ENCODE assay signal across 2 cellular contexts in the genomic region with DNA sequence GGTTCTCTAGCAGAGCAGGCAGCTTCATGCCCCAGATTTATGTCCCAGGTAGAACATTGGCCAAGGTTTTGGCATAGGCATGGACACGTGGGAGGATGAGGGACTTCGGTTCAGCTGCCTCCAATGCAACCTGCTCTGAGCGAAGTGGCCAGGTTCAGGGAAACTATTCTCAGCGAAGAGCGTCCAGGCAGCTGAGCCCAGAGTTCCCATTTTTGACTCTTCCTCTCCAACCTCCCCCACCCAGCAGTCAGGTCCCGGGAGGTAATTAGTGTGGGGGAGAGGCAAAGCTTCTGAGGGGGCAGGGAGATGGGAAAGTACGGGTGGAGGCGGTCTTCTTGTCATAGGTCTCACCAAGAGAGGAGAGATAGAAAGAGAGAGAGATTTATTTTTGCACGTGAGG.
TF ChIP-seq lines count a peak whose summit lies in the region.

No MANE protein-coding gene starts in this region.

TF ChIP-seq in H1, 55 proteins besides CTCF, POLR2A, EP300 and RAD21:
- TF ChIP-seq SIRT6 (IDR thresholded peaks at IDR 0.05; ENCODE audit: low read length): no peak
- no peak for TF ChIP-seq JUND (IDR thresholded peaks at IDR 0.05; ENCODE audit: low read length)
- no peak for TF ChIP-seq TAF7 (optimal IDR thresholded peaks at IDR 0.05; ENCODE audit: borderline replicate concordance, low read depth, low read length)
- TF ChIP-seq GABPA (IDR thresholded peaks at IDR 0.05; ENCODE audit: borderline replicate concordance, insufficient read depth, low read length): no peak
- no peak for TF ChIP-seq HDAC2 (IDR thresholded peaks at IDR 0.05; ENCODE audit: borderline replicate concordance in 1 of 2, low read depth in 2 of 2, low read length in 2 of 2)
- no peak for TF ChIP-seq KDM5A (IDR thresholded peaks at IDR 0.05; ENCODE audit: low read length)
- TF ChIP-seq ASH2L (IDR thresholded peaks at IDR 0.05; ENCODE audit: low read length): no peak
- no peak for TF ChIP-seq YY1 (IDR thresholded peaks at IDR 0.05; ENCODE audit: low read depth, low read length)
- no peak for TF ChIP-seq NRF1 (IDR thresholded peaks at IDR 0.05; ENCODE audit: low read depth, low read length)
- TF ChIP-seq RXRA (IDR thresholded peaks at IDR 0.05; ENCODE audit: insufficient read depth, low read depth, low read length): no peak
- TF ChIP-seq, protein P1, sequence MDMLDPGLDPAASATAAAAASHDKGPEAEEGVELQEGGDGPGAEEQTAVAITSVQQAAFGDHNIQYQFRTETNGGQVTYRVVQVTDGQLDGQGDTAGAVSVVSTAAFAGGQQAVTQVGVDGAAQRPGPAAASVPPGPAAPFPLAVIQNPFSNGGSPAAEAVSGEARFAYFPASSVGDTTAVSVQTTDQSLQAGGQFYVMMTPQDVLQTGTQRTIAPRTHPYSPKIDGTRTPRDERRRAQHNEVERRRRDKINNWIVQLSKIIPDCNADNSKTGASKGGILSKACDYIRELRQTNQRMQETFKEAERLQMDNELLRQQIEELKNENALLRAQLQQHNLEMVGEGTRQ (IDR thresholded peaks at IDR 0.05; ENCODE audit: low read length): no peak
- no peak for TF ChIP-seq EGR1 (IDR thresholded peaks at IDR 0.05; ENCODE audit: borderline replicate concordance, low read depth, low read length)
- TF ChIP-seq MAFK (IDR thresholded peaks at IDR 0.05; ENCODE audit: low read depth, low read length): no peak
- TF ChIP-seq KDM1A (IDR thresholded peaks at IDR 0.05; ENCODE audit: borderline replicate concordance, low read length): no peak
- TF ChIP-seq TCF12 (IDR thresholded peaks at IDR 0.05; ENCODE audit: low read depth, low read length): no peak
- no peak for TF ChIP-seq CEBPB (IDR thresholded peaks at IDR 0.05; ENCODE audit: low read depth, low read length)
- TF ChIP-seq ZNF274 (IDR thresholded peaks at IDR 0.05; ENCODE audit: borderline replicate concordance, extremely low read depth, low read length): no peak
- TF ChIP-seq CREB1 (IDR thresholded peaks at IDR 0.05): no peak
- TF ChIP-seq CBX8 (IDR thresholded peaks at IDR 0.05; ENCODE audit: borderline replicate concordance, low read depth, low read length): no peak
- TF ChIP-seq RNF2 (IDR thresholded peaks at IDR 0.05; ENCODE audit: borderline replicate concordance, low read depth, low read length, missing control alignments, poor library complexity, severe bottlenecking): no peak

TF ChIP-seq in neural cell, 6 proteins besides CTCF, POLR2A, EP300 and RAD21:
- TF ChIP-seq MXI1 (conservative IDR thresholded peaks at IDR 0.05; ENCODE audit: poor library complexity, severe bottlenecking): no peak
- TF ChIP-seq EZH2 (IDR thresholded peaks at IDR 0.05; ENCODE audit: borderline replicate concordance, insufficient read depth, low read length, poor library complexity, severe bottlenecking): no peak
- TF ChIP-seq POLR2AphosphoS5 (IDR thresholded peaks at IDR 0.05): no peak
- TF ChIP-seq, protein P2, sequence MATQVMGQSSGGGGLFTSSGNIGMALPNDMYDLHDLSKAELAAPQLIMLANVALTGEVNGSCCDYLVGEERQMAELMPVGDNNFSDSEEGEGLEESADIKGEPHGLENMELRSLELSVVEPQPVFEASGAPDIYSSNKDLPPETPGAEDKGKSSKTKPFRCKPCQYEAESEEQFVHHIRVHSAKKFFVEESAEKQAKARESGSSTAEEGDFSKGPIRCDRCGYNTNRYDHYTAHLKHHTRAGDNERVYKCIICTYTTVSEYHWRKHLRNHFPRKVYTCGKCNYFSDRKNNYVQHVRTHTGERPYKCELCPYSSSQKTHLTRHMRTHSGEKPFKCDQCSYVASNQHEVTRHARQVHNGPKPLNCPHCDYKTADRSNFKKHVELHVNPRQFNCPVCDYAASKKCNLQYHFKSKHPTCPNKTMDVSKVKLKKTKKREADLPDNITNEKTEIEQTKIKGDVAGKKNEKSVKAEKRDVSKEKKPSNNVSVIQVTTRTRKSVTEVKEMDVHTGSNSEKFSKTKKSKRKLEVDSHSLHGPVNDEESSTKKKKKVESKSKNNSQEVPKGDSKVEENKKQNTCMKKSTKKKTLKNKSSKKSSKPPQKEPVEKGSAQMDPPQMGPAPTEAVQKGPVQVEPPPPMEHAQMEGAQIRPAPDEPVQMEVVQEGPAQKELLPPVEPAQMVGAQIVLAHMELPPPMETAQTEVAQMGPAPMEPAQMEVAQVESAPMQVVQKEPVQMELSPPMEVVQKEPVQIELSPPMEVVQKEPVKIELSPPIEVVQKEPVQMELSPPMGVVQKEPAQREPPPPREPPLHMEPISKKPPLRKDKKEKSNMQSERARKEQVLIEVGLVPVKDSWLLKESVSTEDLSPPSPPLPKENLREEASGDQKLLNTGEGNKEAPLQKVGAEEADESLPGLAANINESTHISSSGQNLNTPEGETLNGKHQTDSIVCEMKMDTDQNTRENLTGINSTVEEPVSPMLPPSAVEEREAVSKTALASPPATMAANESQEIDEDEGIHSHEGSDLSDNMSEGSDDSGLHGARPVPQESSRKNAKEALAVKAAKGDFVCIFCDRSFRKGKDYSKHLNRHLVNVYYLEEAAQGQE (IDR thresholded peaks at IDR 0.05; ENCODE audit: borderline replicate concordance): no peak
- no peak for TF ChIP-seq TAF1 (IDR thresholded peaks at IDR 0.05; ENCODE audit: low read depth)
- TF ChIP-seq SMC3 (conservative IDR thresholded peaks at IDR 0.05; ENCODE audit: poor library complexity): no peak
